Comparison of ENCODE assay signal across 8 cellular contexts in the genomic region with DNA sequence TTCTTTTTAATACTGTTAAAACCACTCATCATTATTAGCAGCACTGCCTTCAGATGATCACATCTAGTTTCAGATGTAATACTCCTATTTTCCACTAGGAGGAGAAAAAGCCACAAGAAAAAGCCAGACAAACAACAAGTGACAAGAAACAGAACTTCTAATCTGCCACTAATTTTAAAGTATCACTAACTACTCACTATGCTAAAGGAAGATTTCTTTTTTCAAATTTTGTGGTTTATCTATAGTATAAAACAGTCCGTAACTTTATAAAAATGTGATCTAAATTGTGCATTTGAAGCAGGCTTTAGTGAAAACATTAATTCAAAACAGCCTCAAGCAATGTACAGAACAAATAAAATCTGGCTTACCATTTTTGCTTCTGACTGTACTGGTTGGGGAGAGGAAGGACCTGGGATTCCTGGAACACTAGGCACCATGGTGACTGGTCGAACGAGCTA. TPM values are rescaled to one million over a fixed set of nuclear protein-coding genes. Genes with fewer than 3 reads are reported as not detected.
DNase-seq lines count a peak whose midpoint lies in the region; ATAC-seq, FAIRE-seq and TF ChIP-seq lines count a peak whose summit lies in the region.

No MANE protein-coding gene starts in this region.

- H3K4me2 ChIP-seq in H1 (ENCODE audit: insufficient read depth in 1 of 2, low read depth in 2 of 2, low read length in 2 of 2): no peak overlapping the region

- H4K91ac ChIP-seq in H1 (replicated peaks; ENCODE audit: insufficient read length, low read length): no peak overlapping the region

- no peak overlapping the region for H2BK20ac ChIP-seq in H1 (ENCODE audit: low read length)

- H2AFZ ChIP-seq in H1 (ENCODE audit: low read length): no peak overlapping the region

- H3K14ac ChIP-seq in H1 (ENCODE audit: insufficient read length): no peak overlapping the region

- DNase-seq in AG04450 (ENCODE audit: low read depth, low spot score) (no peak), RPMI7951 (ENCODE audit: low read depth) (peak; percentile 56), H1 (ENCODE audit: low read depth in 1 of 2, low spot score in 2 of 2) (no peak), myocyte (ENCODE audit: low read depth) (peak; percentile 70), NCI-H2107 (lab: John Stamatoyannopoulos, UW) (no peak), T1000 (lab: John Stamatoyannopoulos, UW) (no peak)

- peak; percentile 60 for FAIRE-seq in H1 (lab: Jason Lieb, UNC)

- H4K8ac ChIP-seq in H1 (ENCODE audit: extremely low read depth, insufficient read depth, low read length): no peak overlapping the region

- no peaks in the 10 kb centered on the region for H3K27me3 ChIP-seq in AG04450 (ENCODE audit: control insufficient read depth, insufficient read depth, low read length)
- H3K27me3 ChIP-seq in H1 (replicated peaks in 1 of 4; ENCODE audit: control insufficient read depth in 3 of 4, extremely low read depth in 1 of 4, insufficient read depth in 3 of 4, low read length in 3 of 4): no peaks in the 10 kb centered on the region

- no peak overlapping the region for H3K56ac ChIP-seq in H1 (replicated peaks; ENCODE audit: insufficient read length, low read depth, low read length)

- H3K9me3 ChIP-seq in AG04450 (ENCODE audit: control insufficient read depth, insufficient read depth, low read length): peaks cover 9% of the 10 kb centered on the region; the same call in 1 of the 2 replicates
- H3K9me3 ChIP-seq in H1 (ENCODE audit: insufficient read depth in 2 of 2, low read depth in 1 of 2, low read length in 1 of 2): peaks cover 6 to 16% of the 10 kb centered on the region in 2 experiments

- no peak overlapping the region for H3K18ac ChIP-seq in H1 (ENCODE audit: extremely low read depth, low read length)

- peaks cover 1 to 2% of the 10 kb centered on the region in 2 experiments for H4K20me1 ChIP-seq in H1 (replicated peaks in 1 of 2; ENCODE audit: control insufficient read depth in 1 of 2, insufficient read depth in 2 of 2, low read length in 2 of 2)

- peaks cover 2 to 69% (median 34%) of the 10 kb centered on the region in 4 experiments; a peak in 7 of 8 replicates for H3K36me3 ChIP-seq in H1 (ENCODE audit: control insufficient read depth in 2 of 4, insufficient read depth in 4 of 4, low read length in 3 of 4)

- H4K5ac ChIP-seq in H1 (ENCODE audit: insufficient read length, low read depth, low read length): no peak overlapping the region

- ATAC-seq in HG03571 (IDR thresholded peaks at IDR 0.05; ENCODE audit: unreplicated experiment): peak; percentile 70

- no peak overlapping the region for H2BK12ac ChIP-seq in H1 (ENCODE audit: low read depth, low read length)

- TF ChIP-seq EP300 in H1 (IDR thresholded peaks at IDR 0.05; ENCODE audit: borderline replicate concordance in 1 of 2, low read depth in 2 of 2, low read length in 2 of 2): no peak

- no peak overlapping the region for H3K27ac ChIP-seq in AG04450 (ENCODE audit: low read depth, low read length)
- H3K27ac ChIP-seq in H1 (ENCODE audit: low read depth, low read length): no peak overlapping the region

- no peak overlapping the region for H2BK15ac ChIP-seq in H1 (ENCODE audit: low read length)

- H3K4me1 ChIP-seq in H1 (replicated peaks in 1 of 4; ENCODE audit: control insufficient read depth in 3 of 4, insufficient read depth in 4 of 4, low read length in 3 of 4): no peaks in the 10 kb centered on the region

- no peaks in the 10 kb centered on the region for H3K79me1 ChIP-seq in H1 (ENCODE audit: low read depth, low read length)

- TF ChIP-seq POLR2A in H1 (IDR thresholded peaks at IDR 0.05; ENCODE audit: control extremely low read depth in 1 of 2, low read depth in 2 of 2, low read length in 2 of 2): no peak

- POLR2A ChIA-PET in AG04450 (lab: Yijun Ruan, JAX): no interaction called here
- POLR2A ChIA-PET in H1 (lab: Charles Lee; ENCODE audit: partially characterized antibody): no interaction called here

- 69% methylated on average over 3 of the region's 3 CpGs; no CpG with 5 or more reads in 1 of the 2 experiments for WGBS in H1 (ENCODE audit: extremely low coverage in 1 of 2, insufficient coverage in 1 of 2, insufficient read length in 1 of 2, insufficient replicate concordance in 2 of 2, low coverage in 1 of 2, low lambda C conversion rate in 2 of 2, missing lambda C conversion rate in 1 of 2), 2 experiments

- H2BK5ac ChIP-seq in H1 (ENCODE audit: low read depth, low read length): no peak overlapping the region

- H3K4ac ChIP-seq in H1 (replicated peaks; ENCODE audit: insufficient read length, low read depth, low read length): no peak overlapping the region

- TF ChIP-seq CTCF in AG04450 (IDR thresholded peaks at IDR 0.05; ENCODE audit: low read depth, low read length) (peak; percentile 73), GM12873 (IDR thresholded peaks at IDR 0.05; ENCODE audit: insufficient read depth, low read depth, low read length, missing control alignments) (peak; percentile 60), H1 (IDR thresholded peaks at IDR 0.05; ENCODE audit: control extremely low read depth in 1 of 3, insufficient read depth in 1 of 3, low read depth in 1 of 3, low read length in 3 of 3) (peak in 2 of 3 experiments; percentile 20 to 57; a peak in 2 of 4 replicates)

- peak; percentile 50 to 59 for TF ChIP-seq RAD21 in H1 (IDR thresholded peaks at IDR 0.05 in 1 of 2, conservative IDR thresholded peaks at IDR 0.05 in 1 of 2; ENCODE audit: low read depth in 2 of 2, low read length in 2 of 2)

- H3K23ac ChIP-seq in H1 (ENCODE audit: insufficient read length): no peak overlapping the region

- H3K79me2 ChIP-seq in H1 (ENCODE audit: control insufficient read depth in 1 of 2, insufficient read depth in 2 of 2, low read length in 2 of 2): no peaks in the 10 kb centered on the region

- H3K23me2 ChIP-seq in H1 (ENCODE audit: low read depth, low read length): no peaks in the 10 kb centered on the region

- no peak overlapping the region for H3K9ac ChIP-seq in H1 (replicated peaks in 1 of 4; ENCODE audit: extremely low read depth in 1 of 4, low read depth in 3 of 4, low read length in 3 of 4)

- H3K4me3 ChIP-seq in AG04450 (ENCODE audit: low read depth, low read length): no peak overlapping the region
- no peak overlapping the region for H3K4me3 ChIP-seq in H1 (ENCODE audit: extremely low read depth in 1 of 4, insufficient read depth in 2 of 4, low read depth in 3 of 4, low read length in 4 of 4)

- CTCF ChIA-PET in AG04450 (lab: Charles Lee): interaction anchor here (0.5 to 3.8 kb wide), 21 partner anchors 8 to 412 kb away, joined by 3 to 21 read pairs (median 4); no protein-coding TSS in a partner anchor
- CTCF ChIA-PET in H1 (lab: Charles Lee; ENCODE audit: partially characterized antibody): interaction anchor here (0.7 to 4.1 kb wide), 15 partner anchors 10 to 81 kb away, joined by 3 to 24 read pairs (median 4); no protein-coding TSS in a partner anchor

- H2AK5ac ChIP-seq in H1 (ENCODE audit: low read depth, low read length): no peak overlapping the region

- no peak overlapping the region for H2BK120ac ChIP-seq in H1 (replicated peaks; ENCODE audit: low read depth, low read length)

TF ChIP-seq in H1, 55 proteins besides CTCF, POLR2A, EP300 and RAD21:
- TF ChIP-seq, protein P1, sequence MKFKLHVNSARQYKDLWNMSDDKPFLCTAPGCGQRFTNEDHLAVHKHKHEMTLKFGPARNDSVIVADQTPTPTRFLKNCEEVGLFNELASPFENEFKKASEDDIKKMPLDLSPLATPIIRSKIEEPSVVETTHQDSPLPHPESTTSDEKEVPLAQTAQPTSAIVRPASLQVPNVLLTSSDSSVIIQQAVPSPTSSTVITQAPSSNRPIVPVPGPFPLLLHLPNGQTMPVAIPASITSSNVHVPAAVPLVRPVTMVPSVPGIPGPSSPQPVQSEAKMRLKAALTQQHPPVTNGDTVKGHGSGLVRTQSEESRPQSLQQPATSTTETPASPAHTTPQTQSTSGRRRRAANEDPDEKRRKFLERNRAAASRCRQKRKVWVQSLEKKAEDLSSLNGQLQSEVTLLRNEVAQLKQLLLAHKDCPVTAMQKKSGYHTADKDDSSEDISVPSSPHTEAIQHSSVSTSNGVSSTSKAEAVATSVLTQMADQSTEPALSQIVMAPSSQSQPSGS (IDR thresholded peaks at IDR 0.05; ENCODE audit: low read length): no peak
- TF ChIP-seq CHD1 (IDR thresholded peaks at IDR 0.05; ENCODE audit: low read depth, low read length): no peak
- TF ChIP-seq SIRT6 (IDR thresholded peaks at IDR 0.05; ENCODE audit: low read length): no peak
- no peak for TF ChIP-seq TBP (IDR thresholded peaks at IDR 0.05; ENCODE audit: low read depth, low read length)
- no peak for TF ChIP-seq SUZ12 (IDR thresholded peaks at IDR 0.05; ENCODE audit: low read length)
- no peak for TF ChIP-seq SRF (IDR thresholded peaks at IDR 0.05; ENCODE audit: low read depth, low read length)
- TF ChIP-seq, protein P2, sequence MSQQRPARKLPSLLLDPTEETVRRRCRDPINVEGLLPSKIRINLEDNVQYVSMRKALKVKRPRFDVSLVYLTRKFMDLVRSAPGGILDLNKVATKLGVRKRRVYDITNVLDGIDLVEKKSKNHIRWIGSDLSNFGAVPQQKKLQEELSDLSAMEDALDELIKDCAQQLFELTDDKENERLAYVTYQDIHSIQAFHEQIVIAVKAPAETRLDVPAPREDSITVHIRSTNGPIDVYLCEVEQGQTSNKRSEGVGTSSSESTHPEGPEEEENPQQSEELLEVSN (IDR thresholded peaks at IDR 0.05): no peak
- TF ChIP-seq KDM5A (IDR thresholded peaks at IDR 0.05; ENCODE audit: low read length): no peak
- no peak for TF ChIP-seq BRCA1 (IDR thresholded peaks at IDR 0.05; ENCODE audit: low read depth, low read length)

RNA-seq across cellular contexts. Expression of gene ATF2, which starts 56.8 kb away (rescaled TPM):
- 61.1 and 70.1 TPM in 2 replicates for polyA plus RNA-seq in AG04450 (2011; rRNA removed)
- 103 and 112 TPM in 2 replicates for polyA minus RNA-seq in AG04450 (2011; rRNA and poly(A)+ RNA removed)
- 55.0 and 73.3 TPM in 2 replicates for total RNA-seq in RPMI7951 (2014; rRNA removed; shearing (Covaris generic))
- total RNA-seq in H1 (2021; fragmentation: NEBNext Ultra II Directional; extraction: Animal tissue kit (Norgen Biotek cat#: 25700)): 43.1 and 46.5 TPM in 2 replicates
- 17.5 and 31.2 TPM in 2 replicates for polyA plus RNA-seq in H1 (2011; rRNA removed)
- polyA plus RNA-seq in H1 (2011; cell fraction: cytosol; rRNA removed): 24.1 TPM
- polyA plus RNA-seq in H1 (2011; cell fraction: nucleus; rRNA removed): 29.7 TPM
- polyA plus RNA-seq in H1 (2012, experiment 1 of 2): 18.9 to 32.9 TPM (median 24.9 TPM) in 4 replicates
- 1.3 TPM for polyA plus RNA-seq in H1 (2012, experiment 2 of 2)
- 21.0 TPM for polyA plus RNA-seq in H1 (2013, experiment 1 of 2)
- 21.7 TPM for polyA plus RNA-seq in H1 (2013, experiment 2 of 2)
- polyA minus RNA-seq in H1 (2011; rRNA and poly(A)+ RNA removed): 123 and 172 TPM in 2 replicates
- polyA minus RNA-seq in H1 (2011; cell fraction: cytosol; rRNA and poly(A)+ RNA removed): 41.2 TPM
- polyA minus RNA-seq in H1 (2011; cell fraction: nucleus; rRNA and poly(A)+ RNA removed): 149 TPM
- total RNA-seq in myocyte: 42.2 and 51.6 TPM in 2 replicates
- 21.7 TPM for polyA plus RNA-seq in myocyte (2012)

Comparison
In these comparisons a context has a peak if more than half of its experiments do, and no peak if none do; other contexts are left out.
1. DNase-seq: peak in RPMI7951 (single experiment) and myocyte (single experiment); none in AG04450 (single experiment), H1 (0 of 2), NCI-H2107 (single experiment) and T1000 (single experiment).
2. Peak in every context shown above with its lines, with median percentiles within 50 percentile points of each other: CTCF ChIP-seq.